10 cellular contexts compared by ENCODE assay signal in the genomic region with DNA sequence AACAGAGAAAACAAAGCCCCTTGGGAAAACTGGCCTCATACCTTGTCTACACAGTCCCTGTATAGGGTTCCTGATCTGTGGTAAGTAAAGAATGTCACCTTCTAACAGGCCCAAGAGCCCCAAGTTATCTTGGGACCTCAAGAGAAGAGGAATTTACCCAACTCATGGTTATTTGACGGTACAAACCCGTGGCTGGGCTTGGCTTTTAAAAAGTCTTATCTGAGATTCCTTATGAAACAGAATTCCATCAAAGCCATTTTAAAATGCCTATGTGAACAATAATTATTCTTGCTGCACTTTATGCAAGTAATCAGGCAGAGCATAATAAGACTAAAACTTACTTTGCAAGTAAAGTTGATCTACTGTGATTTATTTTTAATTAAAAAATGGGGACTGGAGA. TPM values are rescaled to one million over a fixed set of nuclear protein-coding genes. Genes with fewer than 3 reads are reported as not detected.
"Had no signal": no experiment of that assay in that cellular context is flagged by ENCODE, and none has a peak within 500 bp of the region (broad histone marks: within the 10 kb centered on the region; RNA-seq: fewer than 3 reads in every experiment).

No MANE protein-coding gene starts in this region.

- FAIRE-seq: HepG2, HTR-8/SVneo had no signal

- ATAC-seq: HepG2 had no signal

- DNase-seq: IMR-90, KBM-7, KG1 had no signal

- H3K27ac ChIP-seq: HL-60, KMS-11 had no signal

- H3K9ac ChIP-seq: KMS-11 had no signal

- H3K4me2 ChIP-seq: KMS-11 had no signal

RNA-seq across cellular contexts. Expression of a gene that starts 52.6 kb away (rescaled TPM):
- total RNA-seq: HepG2, HT-29, HT1080, IMR-90 had no signal
- polyA plus RNA-seq: HepG2, IgD-negative memory B cell, IMR-90 had no signal
